In genomic region chr10:131926253-131926652, GRCh38 we compare ENCODE assay signal across 2 cellular contexts.
TF ChIP-seq lines count a peak whose summit lies in the region.

No MANE protein-coding gene starts in this region.

TF ChIP-seq in WTC11, 78 proteins besides CTCF, POLR2A, EP300 and RAD21:
- TF ChIP-seq ZNF121 (CRISPR knock-in tag; IDR thresholded peaks at IDR 0.05) = peak; percentile 77
- no peak for TF ChIP-seq KAT7 (CRISPR knock-in tag; IDR thresholded peaks at IDR 0.05; ENCODE audit: borderline replicate concordance)
- no peak for TF ChIP-seq ZNF232 (CRISPR knock-in tag; IDR thresholded peaks at IDR 0.05)
- no peak for TF ChIP-seq FOXP4 (CRISPR knock-in tag; IDR thresholded peaks at IDR 0.05)

TF ChIP-seq in HepG2, 621 proteins besides CTCF, POLR2A, EP300 and RAD21:
- TF ChIP-seq ZHX1 (CRISPR knock-in tag; IDR thresholded peaks at IDR 0.05; ENCODE audit: low read depth) = no peak
- TF ChIP-seq ZNF121 (CRISPR knock-in tag; IDR thresholded peaks at IDR 0.05) = peak; percentile 48; the same call in 1 of the 2 replicates
- no peak for TF ChIP-seq FOXA3 (CRISPR knock-in tag; IDR thresholded peaks at IDR 0.05)
TF ChIP-seq in HepG2: peak in this region for 1.
